Comparison of ENCODE assay signal across 13 cellular contexts in the genomic region with DNA sequence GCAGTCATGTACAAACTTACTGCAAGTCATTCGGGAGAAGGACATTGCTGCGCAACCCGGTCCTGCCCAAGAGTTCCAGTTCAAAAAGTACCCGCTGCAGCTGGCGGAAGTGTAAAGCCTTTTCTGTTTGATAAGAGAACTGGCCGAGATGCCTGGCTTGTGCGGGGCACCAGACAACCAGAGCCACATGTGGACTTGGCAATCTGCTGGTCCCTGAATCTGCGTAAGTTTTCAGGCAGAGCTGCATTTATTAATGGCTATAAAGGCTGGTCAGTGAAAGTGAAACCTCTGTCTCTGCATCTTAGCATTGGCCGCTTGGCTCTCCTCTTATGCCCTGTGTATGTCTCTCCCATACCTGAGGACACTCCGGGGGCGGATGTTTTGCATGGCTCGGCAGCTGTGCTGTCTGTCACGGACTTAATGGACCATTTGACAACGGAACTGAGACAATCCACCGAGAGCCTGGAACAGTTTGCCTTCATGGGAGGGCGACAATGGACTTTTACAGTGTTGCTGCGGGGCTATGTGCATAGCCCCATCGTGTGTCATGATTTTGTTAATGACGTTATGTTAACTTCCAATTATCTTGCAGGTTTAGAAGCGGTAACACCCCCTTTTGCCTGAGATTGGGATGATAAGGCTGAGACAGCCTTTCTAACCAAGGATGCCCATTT. TPM values are rescaled to one million over a fixed set of nuclear protein-coding genes. Genes with fewer than 3 reads are reported as not detected.
DNase-seq lines count a peak whose midpoint lies in the region; ATAC-seq and TF ChIP-seq lines count a peak whose summit lies in the region.
"Had no signal": no experiment of that assay in that cellular context is flagged by ENCODE, and none has a peak within 500 bp of the region (broad histone marks: within the 10 kb centered on the region; RNA-seq: fewer than 3 reads in every experiment).

No MANE protein-coding gene starts in this region.

- H3K27ac ChIP-seq in sigmoid colon: no peak overlapping the region
- H3K27ac ChIP-seq: BLaER1 treated with 17β-estradiol and CSF1 and Interleukin-3, amounts not matched to agents 10 nM and 100 nM; gastrocnemius medialis had no signal

- H3K27me3 Mint-ChIP-seq in nephron (ENCODE audit: low read depth): peaks cover 21% of the 10 kb centered on the region
- H3K27me3 Mint-ChIP-seq in mesothelial cell of epicardium (ENCODE audit: low read depth): peaks cover 11% of the 10 kb centered on the region

- H3K36me3 Mint-ChIP-seq in nephron (ENCODE audit: low read depth) (no peaks in the 10 kb centered on the region), mesothelial cell of epicardium (no peaks in the 10 kb centered on the region)
- H3K36me3 Mint-ChIP-seq: naive thymus-derived CD4-positive, alpha-beta T cell had no signal

- H3K27me3 ChIP-seq in sigmoid colon: no peaks in the 10 kb centered on the region
- H3K27me3 ChIP-seq: BLaER1 treated with 17β-estradiol and CSF1 and Interleukin-3, amounts not matched to agents 10 nM and 100 nM; gastrocnemius medialis had no signal

- no peak for TF ChIP-seq CTCF in nephron (IDR thresholded peaks at IDR 0.05; ENCODE audit: unreplicated experiment in 3 of 3)
- no peak for TF ChIP-seq CTCF in mesothelial cell of epicardium (IDR thresholded peaks at IDR 0.05; ENCODE audit: unreplicated experiment)
- no peak for TF ChIP-seq CTCF in sigmoid colon (IDR thresholded peaks at IDR 0.05)

- intact Hi-C loops in sigmoid colon (cut with DNase I): no loop called here

- H3K27ac Mint-ChIP-seq in nephron: no peak overlapping the region
- H3K27ac Mint-ChIP-seq in mesothelial cell of epicardium: no peak overlapping the region
- H3K27ac Mint-ChIP-seq: naive thymus-derived CD4-positive, alpha-beta T cell had no signal

- DNase-seq in DMS53 treated with DMSO at 0.1 percent for 48 hours (lab: John Stamatoyannopoulos, UW; ENCODE audit: unreplicated experiment): peak; percentile 79
- DNase-seq in NCI-H2107 (lab: John Stamatoyannopoulos, UW): peak; percentile 45
- DNase-seq in LoVo (ENCODE audit: low spot score): no peak
- DNase-seq in activated CD4-positive, alpha-beta T cell treated with anti-CD3 and anti-CD28 coated beads for 4 hours: no peak
- no peak for DNase-seq in mesothelial cell of epicardium (ENCODE audit: low spot score in 2 of 2, unreplicated experiment in 2 of 2)
- no peak for DNase-seq in sigmoid colon
- DNase-seq: activated CD4-positive, alpha-beta T cell treated with anti-CD3 and anti-CD28 coated beads for 1 hour; effector memory CD4-positive, alpha-beta T cell; gastrocnemius medialis; naive thymus-derived CD4-positive, alpha-beta T cell had no signal

- H3K4me3 Mint-ChIP-seq in nephron (peak overlapping the region; percentile 62 to 73 (median 72)), mesothelial cell of epicardium (no peak overlapping the region)
- H3K4me3 Mint-ChIP-seq: naive thymus-derived CD4-positive, alpha-beta T cell had no signal

- no peaks in the 10 kb centered on the region for H3K36me3 ChIP-seq in sigmoid colon
- H3K36me3 ChIP-seq: BLaER1 treated with 17β-estradiol and CSF1 and Interleukin-3, amounts not matched to agents 10 nM and 100 nM; gastrocnemius medialis had no signal

- H3K9me3 ChIP-seq in sigmoid colon: no peaks in the 10 kb centered on the region
- H3K9me3 ChIP-seq: gastrocnemius medialis had no signal

- no peak for TF ChIP-seq POLR2A in sigmoid colon (IDR thresholded peaks at IDR 0.05)

- H3K4me1 ChIP-seq in sigmoid colon: no peaks in the 10 kb centered on the region
- H3K4me1 ChIP-seq: BLaER1 treated with 17β-estradiol and CSF1 and Interleukin-3, amounts not matched to agents 10 nM and 100 nM; gastrocnemius medialis had no signal

- peak; percentile 95 for ATAC-seq in SK-N-SH treated with all-trans-retinoic acid at 6 μM for 48 hours
- ATAC-seq: gastrocnemius medialis; naive thymus-derived CD4-positive, alpha-beta T cell had no signal

- no peak for TF ChIP-seq EP300 in sigmoid colon (IDR thresholded peaks at IDR 0.05)

- H3K4me1 Mint-ChIP-seq in nephron (no peaks in the 10 kb centered on the region), mesothelial cell of epicardium (no peaks in the 10 kb centered on the region)
- H3K4me1 Mint-ChIP-seq: naive thymus-derived CD4-positive, alpha-beta T cell had no signal

- no peak overlapping the region for H3K4me3 ChIP-seq in sigmoid colon
- H3K4me3 ChIP-seq: BLaER1 treated with 17β-estradiol and CSF1 and Interleukin-3, amounts not matched to agents 10 nM and 100 nM had no signal

- 68 to 84% methylated on average over 20 of the region's 20 CpGs for WGBS in sigmoid colon, 2 donors

- H3K9me3 Mint-ChIP-seq in nephron (no peaks in the 10 kb centered on the region), mesothelial cell of epicardium (peaks cover 6% of the 10 kb centered on the region)

TF ChIP-seq in SK-N-SH treated with all-trans-retinoic acid at 6 μM for 48 hours, 23 proteins besides CTCF, POLR2A, EP300 and RAD21:
- no peak for TF ChIP-seq OSR1 (CRISPR knock-in tag; IDR thresholded peaks at IDR 0.05)
- TF ChIP-seq BACH2 (CRISPR knock-in tag; IDR thresholded peaks at IDR 0.05; ENCODE audit: borderline replicate concordance): no peak
- peak; percentile 53; the same call in 1 of the 2 replicates for TF ChIP-seq TCF4 (CRISPR knock-in tag; IDR thresholded peaks at IDR 0.05; ENCODE audit: borderline replicate concordance)
- no peak for TF ChIP-seq PPARA (CRISPR knock-in tag; IDR thresholded peaks at IDR 0.05; ENCODE audit: borderline replicate concordance)

RNA-seq across cellular contexts. Expression of a gene that starts 19.8 kb away (rescaled TPM):
- total RNA-seq in mesothelial cell of epicardium: 1.1 to 1.3 TPM (median 1.2 TPM) in 3 replicates
- 1 to 10 TPM in 1 of 4 donors, under 1 TPM in 3; 0.16 to 2.8 (median 0.56) TPM for total RNA-seq in sigmoid colon
- under 1 TPM in 1 of 3 donors, not detected in 2; 0.17 TPM for polyA plus RNA-seq in sigmoid colon
- polyA plus RNA-seq: naive thymus-derived CD4-positive, alpha-beta T cell had no signal

Comparison
In these comparisons a context has a peak if more than half of its experiments do, and no peak if none do; other contexts are left out.
1. DNase-seq: peak in DMS53 treated with DMSO at 0.1 percent for 48 hours (single experiment) and NCI-H2107 (single experiment); none in LoVo (single experiment), activated CD4-positive, alpha-beta T cell treated with anti-CD3 and anti-CD28 coated beads for 4 hours (0 of 2), mesothelial cell of epicardium (0 of 2) and sigmoid colon (single experiment).